14 cellular contexts compared by ENCODE assay signal in genomic region chr9:98229620-98230019, GRCh38. TPM values are rescaled to one million over a fixed set of nuclear protein-coding genes. Genes with fewer than 3 reads are reported as not detected.
DNase-seq lines count a peak whose midpoint lies in the region; ATAC-seq and TF ChIP-seq lines count a peak whose summit lies in the region.
"Had no signal": no experiment of that assay in that cellular context is flagged by ENCODE, and none has a peak within 500 bp of the region (broad histone marks: within the 10 kb centered on the region; RNA-seq: fewer than 3 reads in every experiment).

No MANE protein-coding gene starts in this region.

- H3K27ac Mint-ChIP-seq in CD4-positive, CD25-positive, alpha-beta regulatory T cell = peak overlapping the region in 2 of 3 donors; percentile 25 to 69
- H3K27ac Mint-ChIP-seq in CD4-positive, alpha-beta T cell = no peak overlapping the region

- POLR2A ChIA-PET in CD4-positive, alpha-beta T cell (lab: Charles Lee) = no interaction called here

- no peak overlapping the region for H3K4me3 ChIP-seq in CD4-positive, CD25-positive, alpha-beta regulatory T cell (ENCODE audit: low read depth, low read length)
- H3K4me3 ChIP-seq in liver (ENCODE audit: low read depth in 1 of 3, low read length in 3 of 3) (no peak overlapping the region), stomach (no peak overlapping the region), left ventricle myocardium inferior (no peak overlapping the region)

- no peaks in the 10 kb centered on the region for H3K4me1 ChIP-seq in CD4-positive, CD25-positive, alpha-beta regulatory T cell (ENCODE audit: control insufficient read depth, insufficient read depth, low read length, poor library complexity, severe bottlenecking)
- H3K4me1 ChIP-seq in liver (ENCODE audit: control insufficient read depth in 4 of 4, insufficient read depth in 4 of 4, low read length in 3 of 4) (peaks cover 13 to 66% (median 41%) of the 10 kb centered on the region in 4 donors), stomach (peaks cover 20 to 69% (median 38%) of the 10 kb centered on the region in 4 donors), left ventricle myocardium inferior (no peaks in the 10 kb centered on the region)

- peaks cover 59% of the 10 kb centered on the region for H3K36me3 ChIP-seq in CD4-positive, CD25-positive, alpha-beta regulatory T cell (ENCODE audit: control insufficient read depth, insufficient read depth, low read length)
- H3K36me3 ChIP-seq in liver (ENCODE audit: control insufficient read depth in 4 of 4, insufficient read depth in 3 of 4, low read depth in 1 of 4, low read length in 3 of 4) = peaks cover 0 to 3% (median 0%) of the 10 kb centered on the region in 4 donors
- peaks cover 11 to 56% (median 50%) of the 10 kb centered on the region in 4 donors for H3K36me3 ChIP-seq in stomach
- peaks cover 64% of the 10 kb centered on the region for H3K36me3 ChIP-seq in left ventricle myocardium inferior

- H3K9me3 Mint-ChIP-seq in CD4-positive, CD25-positive, alpha-beta regulatory T cell = no peaks in the 10 kb centered on the region
- H3K9me3 Mint-ChIP-seq in CD4-positive, alpha-beta T cell = no peaks in the 10 kb centered on the region

- no peak overlapping the region for H3K4me3 Mint-ChIP-seq in CD4-positive, CD25-positive, alpha-beta regulatory T cell
- H3K4me3 Mint-ChIP-seq in CD4-positive, alpha-beta T cell = no peak overlapping the region

- no peak overlapping the region for H3K27ac ChIP-seq in CD4-positive, CD25-positive, alpha-beta regulatory T cell (ENCODE audit: insufficient read depth, low read length, poor library complexity, severe bottlenecking)
- H3K27ac ChIP-seq in VCaP = peak overlapping the region; percentile 74
- H3K27ac ChIP-seq in liver (ENCODE audit: low read depth in 1 of 2, low read length in 2 of 2) = peak overlapping the region; percentile 90
- peak overlapping the region in 3 of 5 donors; percentile 1 to 75 (median 73) for H3K27ac ChIP-seq in stomach
- H3K27ac ChIP-seq in left ventricle myocardium inferior (replicated peaks) = no peak overlapping the region
- H3K27ac ChIP-seq in CD4-positive, alpha-beta T cell (ENCODE audit: low read depth, low read length) = no peak overlapping the region

- TF ChIP-seq RAD21 in liver (IDR thresholded peaks at IDR 0.05) = no peak

- no peak for TF ChIP-seq EP300 in stomach (IDR thresholded peaks at IDR 0.05)

- H3K27me3 ChIP-seq in CD4-positive, CD25-positive, alpha-beta regulatory T cell (ENCODE audit: control insufficient read depth, insufficient read depth, low read length) = no peaks in the 10 kb centered on the region
- H3K27me3 ChIP-seq in liver (ENCODE audit: control insufficient read depth in 4 of 4, insufficient read depth in 4 of 4, low read length in 3 of 4) = no peaks in the 10 kb centered on the region
- H3K27me3 ChIP-seq in stomach = no peaks in the 10 kb centered on the region
- H3K27me3 ChIP-seq in left ventricle myocardium inferior (ENCODE audit: low read depth) = no peaks in the 10 kb centered on the region
- no peaks in the 10 kb centered on the region for H3K27me3 ChIP-seq in CD4-positive, alpha-beta T cell (ENCODE audit: control insufficient read depth, insufficient read depth, low read length)

- H3K27me3 Mint-ChIP-seq in CD4-positive, CD25-positive, alpha-beta regulatory T cell = no peaks in the 10 kb centered on the region
- H3K27me3 Mint-ChIP-seq in CD4-positive, alpha-beta T cell = no peaks in the 10 kb centered on the region

- H3K4me1 Mint-ChIP-seq in CD4-positive, CD25-positive, alpha-beta regulatory T cell = no peaks in the 10 kb centered on the region
- no peaks in the 10 kb centered on the region for H3K4me1 Mint-ChIP-seq in CD4-positive, alpha-beta T cell (ENCODE audit: low read depth)

- 80% methylated on average over 3 of the region's 3 CpGs for WGBS in liver
- WGBS in stomach, 5 donors = 90 to 97% (median 91%) methylated on average over 3 of the region's 3 CpGs

- no peak for TF ChIP-seq CTCF in VCaP (conservative IDR thresholded peaks at IDR 0.05)
- no peak for TF ChIP-seq CTCF in liver (IDR thresholded peaks at IDR 0.05; ENCODE audit: low read depth, low read length, missing input control)
- no peak for TF ChIP-seq CTCF in stomach (IDR thresholded peaks at IDR 0.05)
- TF ChIP-seq CTCF in left ventricle myocardium inferior (IDR thresholded peaks at IDR 0.05; ENCODE audit: borderline replicate concordance) = no peak
- no peak for TF ChIP-seq CTCF in CD4-positive, alpha-beta T cell (IDR thresholded peaks at IDR 0.05)

- intact Hi-C loops in stomach (cut with DNase I; ENCODE audit: low total_unique reads) = no loop called here
- intact Hi-C loops in left ventricle myocardium inferior (cut with micrococcal nuclease) = no loop called here
- intact Hi-C loops in CD4-positive, alpha-beta T cell (cut with DNase I, micrococcal nuclease) = no loop called here

- TF ChIP-seq POLR2A in stomach (IDR thresholded peaks at IDR 0.05) = no peak

- CTCF ChIA-PET in CD4-positive, alpha-beta T cell (lab: Charles Lee) = no interaction called here

- no peak for DNase-seq in CD4-positive, CD25-positive, alpha-beta regulatory T cell
- DNase-seq in stomach (no peak), left ventricle myocardium inferior (no peak), glomerular visceral epithelial cell (ENCODE audit: extremely low spot score) (no peak)
- no peak for DNase-seq in CD4-positive, alpha-beta T cell
- DNase-seq: KBM-7, NCI-H1105, NCI-H1694 treated with DMSO at 0.1 percent for 48 hours, NCI-H2107, NCI-H226, NCI-H524 treated with DMSO at 0.1 percent for 48 hours had no signal

- no peaks in the 10 kb centered on the region for H3K9me3 ChIP-seq in CD4-positive, CD25-positive, alpha-beta regulatory T cell (ENCODE audit: control insufficient read depth in 2 of 2, low read length in 2 of 2)
- H3K9me3 ChIP-seq in liver (ENCODE audit: control insufficient read depth in 4 of 4, low read length in 3 of 4) (no peaks in the 10 kb centered on the region), stomach (no peaks in the 10 kb centered on the region), left ventricle myocardium inferior (replicated peaks) (no peaks in the 10 kb centered on the region)
- no peaks in the 10 kb centered on the region for H3K9me3 ChIP-seq in CD4-positive, alpha-beta T cell (ENCODE audit: control insufficient read depth, low read length)

- ATAC-seq in CD4-positive, CD25-positive, alpha-beta regulatory T cell (ENCODE audit: low read depth in 2 of 2) = no peak
- ATAC-seq in CD4-positive, alpha-beta T cell (ENCODE audit: poor library complexity) = no peak
- ATAC-seq: Right ventricle myocardium inferior had no signal

- H3K36me3 Mint-ChIP-seq in CD4-positive, CD25-positive, alpha-beta regulatory T cell = peaks cover 45% of the 10 kb centered on the region
- H3K36me3 Mint-ChIP-seq in CD4-positive, alpha-beta T cell (ENCODE audit: low read depth) = peaks cover 70% of the 10 kb centered on the region

- peak overlapping the region in 1 of 2 donors; percentile 4 for H3K9ac ChIP-seq in liver (ENCODE audit: low read depth in 1 of 2, low read length in 2 of 2)

TF ChIP-seq in liver, 16 proteins besides CTCF, POLR2A, EP300 and RAD21 (continues in another document):
- TF ChIP-seq HNF4G (IDR thresholded peaks at IDR 0.05) = no peak
- no peak for TF ChIP-seq GABPA (IDR thresholded peaks at IDR 0.05 in 1 of 2, conservative IDR thresholded peaks at IDR 0.05 in 1 of 2)
- TF ChIP-seq SP1 (IDR thresholded peaks at IDR 0.05) = no peak
- no peak for TF ChIP-seq ZBTB33 (IDR thresholded peaks at IDR 0.05)
- no peak for TF ChIP-seq ATF3 (IDR thresholded peaks at IDR 0.05)
- no peak for TF ChIP-seq FOXA2 (IDR thresholded peaks at IDR 0.05)
- no peak for TF ChIP-seq MAX (IDR thresholded peaks at IDR 0.05)
- TF ChIP-seq HNF4A (conservative IDR thresholded peaks at IDR 0.05) = no peak
- no peak for TF ChIP-seq EGR1 (IDR thresholded peaks at IDR 0.05; ENCODE audit: low read depth in 2 of 2)
- TF ChIP-seq TAF1 (conservative IDR thresholded peaks at IDR 0.05) = no peak
- no peak for TF ChIP-seq JUND (IDR thresholded peaks at IDR 0.05)
- no peak for TF ChIP-seq YY1 (IDR thresholded peaks at IDR 0.05)
- no peak for TF ChIP-seq RXRA (IDR thresholded peaks at IDR 0.05)

RNA-seq across cellular contexts. Expression of gene TBC1D2, which starts 25.8 kb away (rescaled TPM):
- 11.5 TPM for total RNA-seq in CD4-positive, CD25-positive, alpha-beta regulatory T cell
- 10 to 100 TPM in 2 of 4 donors, 1 to 10 TPM in 2; 8.2 to 10.4 (median 9.7) TPM for polyA plus RNA-seq in CD4-positive, CD25-positive, alpha-beta regulatory T cell
- total RNA-seq in liver = 1 to 10 TPM; 2.8 to 5.1 TPM
- polyA plus RNA-seq in liver = 1 to 10 TPM; 2.8 to 4.7 TPM
- total RNA-seq in stomach = 10 to 100 TPM in 3 of 5 donors, 1 to 10 TPM in 2; 2.9 to 36.4 (median 24.0) TPM
- 10 to 100 TPM in 1 of 3 donors, 1 to 10 TPM in 2; 6.4 to 28.5 (median 7.8) TPM for polyA plus RNA-seq in stomach
- total RNA-seq in left ventricle myocardium inferior = 1.7 TPM
- 1 to 10 TPM; 2.9 to 4.0 TPM for total RNA-seq in CD4-positive, alpha-beta T cell

RNA-seq across cellular contexts. Expression of gene CORO2A, which starts 37.2 kb away (rescaled TPM):
- 27.0 TPM for total RNA-seq in CD4-positive, CD25-positive, alpha-beta regulatory T cell
- polyA plus RNA-seq in CD4-positive, CD25-positive, alpha-beta regulatory T cell = 10 to 100 TPM; 13.4 to 16.7 (median 14.0) TPM
- total RNA-seq in liver (1 to 10 TPM; 1.3 to 2.8 TPM), stomach (10 to 100 TPM in 4 of 5 donors, 1 to 10 TPM in 1; 4.5 to 26.7 (median 11.3) TPM), left ventricle myocardium inferior (0.14 TPM)
- polyA plus RNA-seq in liver (1 to 10 TPM; 1.2 to 1.5 TPM), stomach (10 to 100 TPM in 1 of 3 donors, 1 to 10 TPM in 2; 2.8 to 10.8 (median 7.3) TPM)
- total RNA-seq in CD4-positive, alpha-beta T cell = 1 to 10 TPM; 6.8 to 8.5 TPM

Comparison
In these comparisons a context has a peak if more than half of its experiments do, and no peak if none do; other contexts are left out.
1. H3K27ac ChIP-seq: peak in VCaP (single experiment), liver (2 of 2) and stomach (3 of 5); none in CD4-positive, CD25-positive, alpha-beta regulatory T cell (single experiment), left ventricle myocardium inferior (single experiment) and CD4-positive, alpha-beta T cell (single experiment).